31 cellular contexts compared by ENCODE assay signal in the genomic region with DNA sequence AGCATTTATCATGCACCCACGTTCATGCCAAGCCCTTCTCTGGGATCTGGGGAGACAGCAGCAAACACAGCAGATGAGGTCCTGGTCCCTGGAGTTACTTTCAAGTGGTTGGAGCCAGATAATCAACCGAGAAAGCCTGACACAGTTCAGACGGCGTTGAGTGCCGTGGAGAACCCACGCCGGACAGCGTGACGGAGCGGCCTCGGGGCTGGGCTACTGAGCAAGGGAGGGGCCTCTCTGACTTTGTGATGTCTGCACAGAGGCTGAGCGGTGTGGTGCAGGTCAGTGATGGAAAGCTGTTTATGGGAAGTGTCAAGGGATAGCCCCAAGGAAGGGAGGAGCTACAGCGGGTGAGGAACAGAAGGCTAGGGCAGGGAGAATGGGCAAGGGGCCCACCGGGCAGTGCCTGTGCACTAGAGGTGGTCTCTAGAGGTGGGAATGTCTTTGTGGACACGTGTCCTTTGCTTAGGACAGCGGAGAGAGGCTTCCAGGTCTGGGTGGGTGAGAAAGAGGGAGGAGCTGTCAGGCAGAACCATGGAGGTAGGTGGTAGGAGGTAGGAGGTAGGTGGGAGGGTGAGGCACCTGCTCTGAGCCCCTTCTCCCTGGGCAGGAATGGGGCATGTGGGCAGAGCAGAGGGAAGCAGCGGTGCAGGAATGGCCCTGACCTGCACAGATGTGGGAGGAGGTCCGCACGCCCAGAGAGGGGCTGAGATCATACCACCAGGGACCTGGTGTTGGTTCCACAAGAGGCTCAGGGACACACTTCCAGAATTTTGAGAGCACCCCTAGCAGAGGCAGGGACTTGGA.
DNase-seq lines count a peak whose midpoint lies in the region; ATAC-seq, FAIRE-seq and TF ChIP-seq lines count a peak whose summit lies in the region.
"Had no signal": no experiment of that assay in that cellular context is flagged by ENCODE, and none has a peak within 500 bp of the region (broad histone marks: within the 10 kb centered on the region; RNA-seq: fewer than 3 reads in every experiment).

No MANE protein-coding gene starts in this region.

- no peaks in the 10 kb centered on the region for H3K9me2 ChIP-seq in PC-9 (ENCODE audit: insufficient read depth)

- H3K9me3 Mint-ChIP-seq in type B pancreatic cell, result no peaks in the 10 kb centered on the region
- no peaks in the 10 kb centered on the region for H3K9me3 Mint-ChIP-seq in CD8-positive, alpha-beta memory T cell
- H3K9me3 Mint-ChIP-seq: stimulated activated memory B cell treated with anti-CD40 and anti-IgM and Interleukin-4, amounts not matched to agents 10 μg/mL and 1 μg/mL and 100 μg/mL, for 72 hours; T-cell had no signal

- DNase-seq in activated CD8-positive, alpha-beta memory T cell treated with anti-CD3 and anti-CD28 coated beads for 24 hours, result peak; percentile 52
- no peak for DNase-seq in activated CD8-positive, alpha-beta memory T cell treated with anti-CD3 and anti-CD28 coated beads, Interleukin-2, amount 50 U/mL, for 4 hours
- DNase-seq in GM12878 (ENCODE audit: low read depth, low spot score) (no peak), lung (ENCODE audit: low spot score) (peak; percentile 26), type B pancreatic cell (ENCODE audit: extremely low spot score, unreplicated experiment) (peak; percentile 56), PC-9 (no peak), KG1 (lab: John Stamatoyannopoulos, UW) (no peak)
- no peak for DNase-seq in CD8-positive, alpha-beta memory T cell
- DNase-seq: 8988T; activated CD4-positive, alpha-beta T cell treated with anti-CD3 and anti-CD28 coated beads, Interleukin-2, amount 50 U/mL, for 1 hour; activated CD4-positive, CD25-positive, alpha-beta regulatory T cell; activated naive CD4-positive, alpha-beta T cell treated with anti-CD3 and anti-CD28 coated beads, Interleukin-2, amount 50 U/mL, for 16 hours; amniotic stem cell; brain microvascular endothelial cell; C1 segment of cervical spinal cord; Caco-2; cerebellar nuclear complex; hippocampal formation; left colon; NCI-H1105; NCI-H187; NCI-H2171; NCI-H510A; stimulated activated CD4-positive, alpha-beta T cell treated with anti-CD3 and anti-CD28 coated beads, Interleukin-15, amount 100 ng/mL, for 24 hours; stimulated activated CD4-positive, alpha-beta T cell treated with anti-CD3 and anti-CD28 coated beads, Interleukin-4, amount 100 ng/mL, for 4 hours; substantia nigra; T-cell; trophoblast cell had no signal

- POLR2A ChIA-PET in GM12878 (lab: Charles Lee) (no interaction called here), PC-9 (lab: Charles Lee; ENCODE audit: unreplicated experiment) (no interaction called here)
- POLR2A ChIA-PET in CD8-positive, alpha-beta memory T cell (lab: Charles Lee), result no interaction called here

- TF ChIP-seq POLR2A in GM12878 (IDR thresholded peaks at IDR 0.05; ENCODE audit: low read depth, low read length), result no peak

- H4K20me1 ChIP-seq in GM12878 (ENCODE audit: control insufficient read depth, insufficient read depth), result no peaks in the 10 kb centered on the region
- H4K20me1 ChIP-seq in PC-9 (ENCODE audit: insufficient read depth), result no peaks in the 10 kb centered on the region

- FAIRE-seq in GM12878 (lab: Jason Lieb, UNC), result no peak
- FAIRE-seq: K562, TTC549 had no signal

- SMC1A ChIA-PET in GM12878 (lab: Charles Lee; ENCODE audit: uncharacterized antibody, unreplicated experiment), result interaction anchor here (1.2 to 2.1 kb wide), 8 partner anchors 20 to 339 kb away, joined by 3 to 7 read pairs (median 4); no protein-coding TSS in a partner anchor

- H3K9me3 ChIP-seq in GM12878 (replicated peaks; ENCODE audit: control insufficient read depth, insufficient read depth, low read length) (no peaks in the 10 kb centered on the region), lung (ENCODE audit: control insufficient read depth in 2 of 2, insufficient read depth in 1 of 2, low read length in 1 of 2) (no peaks in the 10 kb centered on the region), PC-9 (ENCODE audit: insufficient read depth, low read depth) (no peaks in the 10 kb centered on the region)
- no peaks in the 10 kb centered on the region for H3K9me3 ChIP-seq in CD8-positive, alpha-beta memory T cell (ENCODE audit: low read length)
- H3K9me3 ChIP-seq: Caco-2 had no signal

- TF ChIP-seq CTCF in GM12878 (IDR thresholded peaks at IDR 0.05 in 2 of 3, conservative IDR thresholded peaks at IDR 0.05 in 1 of 3; ENCODE audit: control insufficient read depth in 2 of 3, extremely low read depth in 1 of 3, insufficient read depth in 1 of 3, low read depth in 3 of 3, low read length in 3 of 3) (no peak), lung (IDR thresholded peaks at IDR 0.05; ENCODE audit: control extremely low read depth, extremely low read depth) (no peak), type B pancreatic cell (conservative IDR thresholded peaks at IDR 0.05) (no peak), PC-9 (conservative IDR thresholded peaks at IDR 0.05) (no peak)

- RAD21 ChIA-PET in GM12878 (lab: Charles Lee; ENCODE audit: unreplicated experiment), result interaction anchor here (1.5 kb wide), 1 partner anchor 60 kb away, joined by 4 read pairs; no protein-coding TSS in a partner anchor

- H3K4me1 Mint-ChIP-seq in type B pancreatic cell (ENCODE audit: unreplicated experiment), result peaks cover 27% of the 10 kb centered on the region
- peaks cover 4 to 14% (median 12%) of the 10 kb centered on the region in 3 donors for H3K4me1 Mint-ChIP-seq in CD8-positive, alpha-beta memory T cell

- H3K9ac ChIP-seq in GM12878 (ENCODE audit: control insufficient read depth, insufficient read depth, low read length), result no peak overlapping the region

- 29% methylated on average over 19 of the region's 19 CpGs for WGBS in GM12878 (ENCODE audit: insufficient coverage, insufficient replicate concordance, low lambda C conversion rate, missing lambda C conversion rate)
- WGBS in lung, 2 donors, result 80 to 85% methylated on average over 18 to 19 of the region's 19 CpGs

- H3K4me3 ChIP-seq in GM12878, result no peak overlapping the region
- no peak overlapping the region for H3K4me3 ChIP-seq in lung
- H3K4me3 ChIP-seq in PC-9, result no peak overlapping the region
- no peak overlapping the region for H3K4me3 ChIP-seq in CD8-positive, alpha-beta memory T cell (ENCODE audit: low read length)
- H3K4me3 ChIP-seq: K562 had no signal

- H3K4me3 Mint-ChIP-seq in type B pancreatic cell, result no peak overlapping the region
- no peak overlapping the region for H3K4me3 Mint-ChIP-seq in CD8-positive, alpha-beta memory T cell
- H3K4me3 Mint-ChIP-seq: T-cell had no signal

- intact Hi-C loops in GM12878 (cut with micrococcal nuclease; ENCODE audit: unreplicated experiment), result no loop called here
- intact Hi-C loops in PC-9 (cut with micrococcal nuclease; ENCODE audit: unreplicated experiment), result no loop called here

- no peaks in the 10 kb centered on the region for H3F3A ChIP-seq in PC-9 (ENCODE audit: insufficient read depth, low read depth)

- H3K4me1 ChIP-seq in GM12878 (ENCODE audit: control insufficient read depth, insufficient read depth, low read length) (peaks cover 12% of the 10 kb centered on the region), lung (ENCODE audit: control insufficient read depth in 2 of 2, insufficient read depth in 2 of 2, low read length in 2 of 2) (peaks cover 0 to 9% of the 10 kb centered on the region in 2 donors), PC-9 (replicated peaks; ENCODE audit: insufficient read depth) (peaks cover 4% of the 10 kb centered on the region; the same call in 1 of the 2 replicates)
- peaks cover 10% of the 10 kb centered on the region for H3K4me1 ChIP-seq in CD8-positive, alpha-beta memory T cell (ENCODE audit: insufficient read depth, low read length)

- H3K27me3 ChIP-seq in GM12878 (replicated peaks in 1 of 2; ENCODE audit: control insufficient read depth in 2 of 2, insufficient read depth in 2 of 2, low read length in 1 of 2) (peaks cover 3 to 7% of the 10 kb centered on the region in 2 experiments), lung (ENCODE audit: control insufficient read depth, insufficient read depth) (no peaks in the 10 kb centered on the region), PC-9 (ENCODE audit: insufficient read depth, low read depth) (no peaks in the 10 kb centered on the region)
- H3K27me3 ChIP-seq in CD8-positive, alpha-beta memory T cell (ENCODE audit: insufficient read depth, low read length, poor library complexity, severe bottlenecking), result no peaks in the 10 kb centered on the region

- H3K36me3 Mint-ChIP-seq in type B pancreatic cell, result no peaks in the 10 kb centered on the region
- H3K36me3 Mint-ChIP-seq in CD8-positive, alpha-beta memory T cell, result peaks cover 0 to 5% (median 0%) of the 10 kb centered on the region in 3 donors
- H3K36me3 Mint-ChIP-seq: stimulated activated memory B cell treated with anti-CD40 and anti-IgM and Interleukin-4, amounts not matched to agents 10 μg/mL and 1 μg/mL and 100 μg/mL, for 72 hours; T-cell had no signal

- H3K27ac Mint-ChIP-seq in type B pancreatic cell, result no peak overlapping the region
- H3K27ac Mint-ChIP-seq in CD8-positive, alpha-beta memory T cell, result peak overlapping the region in 2 of 8 donors; percentile 47 to 61
- H3K27ac Mint-ChIP-seq: stimulated activated memory B cell treated with anti-CD40 and anti-IgM and Interleukin-4, amounts not matched to agents 10 μg/mL and 1 μg/mL and 100 μg/mL, for 72 hours; T-cell had no signal

- ATAC-seq in GM12878, result no peak
- ATAC-seq in lung (ENCODE audit: insufficient read depth, low FRiP score), result no peak
- ATAC-seq: K562, left colon, T-cell had no signal

- no peak for TF ChIP-seq RAD21 in GM12878 (IDR thresholded peaks at IDR 0.05; ENCODE audit: insufficient read depth, low read depth, low read length)

- H3K4me2 ChIP-seq in GM12878 (ENCODE audit: control insufficient read depth, insufficient read depth), result peak overlapping the region; percentile 54
- H3K4me2 ChIP-seq in PC-9, result no peak overlapping the region

- no TSS peak for BruUV-seq in GM12878 (replicated peaks; lab: Mats Ljungman, UMichigan)
- BruUV-seq in PC-9 (replicated peaks; lab: Mats Ljungman, UMichigan), result no TSS peak

- peaks cover 4% of the 10 kb centered on the region for H3K27me3 Mint-ChIP-seq in type B pancreatic cell
- peaks cover 0 to 7% of the 10 kb centered on the region in 2 donors for H3K27me3 Mint-ChIP-seq in CD8-positive, alpha-beta memory T cell

- in situ Hi-C loops in GM12878 (cut with MboI), result no loop called here

- H3K27ac ChIP-seq in GM12878 (ENCODE audit: control insufficient read depth, insufficient read depth) (no peak overlapping the region), lung (ENCODE audit: low read depth in 1 of 2, low read length in 1 of 2) (no peak overlapping the region), PC-9 (no peak overlapping the region)
- H3K27ac ChIP-seq in CD8-positive, alpha-beta memory T cell (ENCODE audit: low read depth, low read length), result no peak overlapping the region
- H3K27ac ChIP-seq: brain microvascular endothelial cell had no signal

- no peaks in the 10 kb centered on the region for H3K79me2 ChIP-seq in GM12878 (ENCODE audit: control insufficient read depth, insufficient read depth, low read length)
- no peaks in the 10 kb centered on the region for H3K79me2 ChIP-seq in PC-9 (ENCODE audit: low read depth)

- CTCF ChIA-PET in GM12878 (lab: Yijun Ruan, JAX) (interaction anchor here (1.3 to 1.9 kb wide), 3 partner anchors 20 to 56 kb away, joined by 3 to 5 read pairs (median 4); no protein-coding TSS in a partner anchor), PC-9 (lab: Charles Lee) (no interaction called here)
- CTCF ChIA-PET in CD8-positive, alpha-beta memory T cell (lab: Charles Lee), result no interaction called here

- no peak overlapping the region for H2AFZ ChIP-seq in GM12878 (ENCODE audit: control insufficient read depth, low read depth, low read length)
- no peak overlapping the region for H2AFZ ChIP-seq in PC-9

- no peak for TF ChIP-seq EP300 in GM12878 (IDR thresholded peaks at IDR 0.05; ENCODE audit: borderline replicate concordance in 1 of 2, control insufficient read depth in 1 of 2, low read depth in 2 of 2, low read length in 2 of 2)

- H3K36me3 ChIP-seq in GM12878 (ENCODE audit: control insufficient read depth in 2 of 2, insufficient read depth in 2 of 2, low read length in 1 of 2), result no peaks in the 10 kb centered on the region
- no peaks in the 10 kb centered on the region for H3K36me3 ChIP-seq in lung (ENCODE audit: control insufficient read depth in 2 of 2, insufficient read depth in 2 of 2, low read length in 2 of 2)
- no peaks in the 10 kb centered on the region for H3K36me3 ChIP-seq in PC-9 (ENCODE audit: low read depth)
- H3K36me3 ChIP-seq in CD8-positive, alpha-beta memory T cell (ENCODE audit: insufficient read depth, low read length), result no peaks in the 10 kb centered on the region
- H3K36me3 ChIP-seq: brain microvascular endothelial cell had no signal

Comparison
In these comparisons a context has a peak if more than half of its experiments do, and no peak if none do; other contexts are left out.
1. DNase-seq: peak in activated CD8-positive, alpha-beta memory T cell treated with anti-CD3 and anti-CD28 coated beads for 24 hours (single experiment), lung (single experiment) and type B pancreatic cell (single experiment); none in activated CD8-positive, alpha-beta memory T cell treated with anti-CD3 and anti-CD28 coated beads, Interleukin-2, amount 50 U/mL, for 4 hours (single experiment), GM12878 (single experiment), PC-9 (0 of 2), KG1 (single experiment) and CD8-positive, alpha-beta memory T cell (0 of 5).